9 cellular contexts compared by ENCODE assay signal in the genomic region with DNA sequence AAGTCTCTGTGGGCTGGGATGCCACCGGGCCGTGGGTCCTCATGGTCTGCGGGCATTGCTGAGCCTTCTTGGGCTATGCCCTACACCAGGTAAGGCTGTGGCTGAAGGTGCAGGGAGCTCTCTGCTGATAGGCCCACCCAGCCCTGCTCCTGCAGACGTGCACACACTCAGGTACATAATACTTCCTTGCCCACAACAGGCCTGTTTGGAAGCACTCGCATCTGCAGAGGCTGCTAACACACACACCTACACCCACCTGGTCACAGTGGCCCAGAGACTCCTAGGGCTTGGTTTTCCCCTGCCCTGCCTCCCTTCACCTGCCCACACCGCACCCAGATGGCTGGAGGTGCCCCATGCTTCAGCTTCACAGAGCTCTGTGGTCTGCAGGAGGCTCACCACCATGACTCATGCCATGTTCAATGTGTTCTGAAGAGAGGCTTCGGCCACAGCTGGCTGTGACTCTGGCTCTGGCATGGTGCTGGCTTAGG.
DNase-seq lines count a peak whose midpoint lies in the region; ATAC-seq and TF ChIP-seq lines count a peak whose summit lies in the region.
"Had no signal": no experiment of that assay in that cellular context is flagged by ENCODE, and none has a peak within 500 bp of the region (broad histone marks: within the 10 kb centered on the region; RNA-seq: fewer than 3 reads in every experiment).

No MANE protein-coding gene starts in this region.

- TF ChIP-seq CTCF in lower lobe of right lung (IDR thresholded peaks at IDR 0.05): no peak

- no peak overlapping the region for H3K4me3 ChIP-seq in lower lobe of right lung

- no peaks in the 10 kb centered on the region for H3K27me3 ChIP-seq in lower lobe of right lung (ENCODE audit: low read depth)

- H3K27ac ChIP-seq in lower lobe of right lung: no peak overlapping the region

- peak; percentile 17 for DNase-seq in D341Med (ENCODE audit: low spot score)
- peak; percentile 67 for DNase-seq in LHCN-M2 (ENCODE audit: low read depth)
- DNase-seq in activated effector memory CD4-positive, alpha-beta T cell treated with Interleukin-2 at 50 U/mL for 16 hours: peak; percentile 6
- DNase-seq in lower lobe of right lung: peak; percentile 26
- DNase-seq in NCI-H2029 treated with DMSO at 0.1 percent for 48 hours (lab: John Stamatoyannopoulos, UW): no peak
- no peak for DNase-seq in globus pallidus (ENCODE audit: low spot score)
- DNase-seq in SK-N-DZ (ENCODE audit: low spot score): no peak

- no peaks in the 10 kb centered on the region for H3K4me1 ChIP-seq in lower lobe of right lung

- H3K36me3 ChIP-seq in lower lobe of right lung: no peaks in the 10 kb centered on the region

- no peaks in the 10 kb centered on the region for H3K9me3 ChIP-seq in lower lobe of right lung

- intact Hi-C loops in lower lobe of right lung (cut with DNase I): no loop called here

- ATAC-seq in lower lobe of right lung (no peak), GM21515 (IDR thresholded peaks at IDR 0.05; ENCODE audit: unreplicated experiment) (no peak)
- ATAC-seq: Panc1 had no signal

Comparison
In these comparisons a context has a peak if more than half of its experiments do, and no peak if none do; other contexts are left out.
1. DNase-seq: peak in D341Med (single experiment), LHCN-M2 (single experiment), activated effector memory CD4-positive, alpha-beta T cell treated with Interleukin-2 at 50 U/mL for 16 hours (single experiment) and lower lobe of right lung (single experiment); none in NCI-H2029 treated with DMSO at 0.1 percent for 48 hours (single experiment), globus pallidus (single experiment) and SK-N-DZ (single experiment).